1 cellular context compared by ENCODE assay signal in genomic region chr6:14270925-14271791, GRCh38.
TF ChIP-seq lines count a peak whose summit lies in the region.

No MANE protein-coding gene starts in this region.

TF ChIP-seq in K562, 482 proteins besides CTCF, POLR2A, EP300 and RAD21 (continued from another document and continues in another):
- TF ChIP-seq JUND (IDR thresholded peaks at IDR 0.05; ENCODE audit: borderline replicate concordance, low read depth, low read length) (peak; percentile 77; the same call in 1 of the 2 replicates), JUND (tag; IDR thresholded peaks at IDR 0.05; ENCODE audit: borderline replicate concordance, low read depth, low read length) (peak; percentile 81; the same call in 2 of the 3 replicates), ZNF124 (CRISPR knock-in tag; IDR thresholded peaks at IDR 0.05) (no peak), USF1 (CRISPR knock-in tag; IDR thresholded peaks at IDR 0.05) (no peak), HES1 (IDR thresholded peaks at IDR 0.05; ENCODE audit: low read depth) (no peak), DNMT1 (IDR thresholded peaks at IDR 0.05) (no peak), MAZ (CRISPR knock-in tag; conservative IDR thresholded peaks at IDR 0.05 in 1 of 2, IDR thresholded peaks at IDR 0.05 in 1 of 2) (peak; percentile 13 to 23; a peak in 1 of 4 replicates), FOXP4 (CRISPR knock-in tag; IDR thresholded peaks at IDR 0.05; ENCODE audit: borderline replicate concordance) (no peak), DPF2 (IDR thresholded peaks at IDR 0.05) (peak; percentile 75), ATF4 (CRISPR knock-in tag; IDR thresholded peaks at IDR 0.05) (no peak), ZNF561 (CRISPR knock-in tag; conservative IDR thresholded peaks at IDR 0.05) (no peak), MTA3 (IDR thresholded peaks at IDR 0.05; ENCODE audit: borderline replicate concordance) (0 out of 2 replicates have a peak, but pooled peaks have one; percentile 26), SMARCE1 (IDR thresholded peaks at IDR 0.05) (peak; percentile 54; the same call in 1 of the 2 replicates), ATF3 (IDR thresholded peaks at IDR 0.05) (peak; percentile 75), ATF3 (CRISPR knock-in tag; conservative IDR thresholded peaks at IDR 0.05) (no peak), ZBTB34 (CRISPR knock-in tag; IDR thresholded peaks at IDR 0.05) (no peak), CBFA2T3 (IDR thresholded peaks at IDR 0.05) (peak; percentile 77), HOXB6 (CRISPR knock-in tag; IDR thresholded peaks at IDR 0.05; ENCODE audit: borderline replicate concordance) (no peak), ZBTB9 (CRISPR knock-in tag; IDR thresholded peaks at IDR 0.05) (no peak), BRF2 (IDR thresholded peaks at IDR 0.05; ENCODE audit: borderline replicate concordance, insufficient read depth, insufficient read length) (no peak), HIVEP1 (CRISPR knock-in tag; IDR thresholded peaks at IDR 0.05) (no peak), E2F4 (CRISPR knock-in tag; IDR thresholded peaks at IDR 0.05; ENCODE audit: low read depth) (no peak), PCBP1 (IDR thresholded peaks at IDR 0.05; ENCODE audit: low read depth, low read length, poor library complexity, severe bottlenecking) (no peak), NCOR1 (IDR thresholded peaks at IDR 0.05) (peak; percentile 32; the same call in 1 of the 2 replicates), MAFF (IDR thresholded peaks at IDR 0.05; ENCODE audit: low read length) (peak; percentile 42; the same call in 1 of the 2 replicates), IRF1 (CRISPR knock-in tag; IDR thresholded peaks at IDR 0.05; ENCODE audit: borderline replicate concordance) (no peak), MXD1 (CRISPR knock-in tag; IDR thresholded peaks at IDR 0.05; ENCODE audit: borderline replicate concordance, poor library complexity, severe bottlenecking) (no peak), ZNF592 (IDR thresholded peaks at IDR 0.05) (peak; percentile 32; the same call in 1 of the 2 replicates), C11orf30 (IDR thresholded peaks at IDR 0.05; ENCODE audit: low read depth) (peak; percentile 66), MAFG (tag; conservative IDR thresholded peaks at IDR 0.05) (peak; percentile 46; the same call in 1 of the 2 replicates), ATF1 (CRISPR knock-in tag; IDR thresholded peaks at IDR 0.05) (no peak), ATF1 (tag; IDR thresholded peaks at IDR 0.05) (0 out of 2 replicates have a peak, but pooled peaks have one; percentile 31), TRIM24 (IDR thresholded peaks at IDR 0.05) (peak in 1 of 2 experiments; percentile 53; a peak in 2 of 4 replicates), SIN3B (IDR thresholded peaks at IDR 0.05; ENCODE audit: low read depth) (no peak), MCM3 (IDR thresholded peaks at IDR 0.05) (no peak), ZNF79 (CRISPR knock-in tag; IDR thresholded peaks at IDR 0.05; ENCODE audit: low read depth) (no peak), XRCC5 (IDR thresholded peaks at IDR 0.05; ENCODE audit: low read depth, low read length) (peak; percentile 54; the same call in 1 of the 2 replicates), ZNF316 (IDR thresholded peaks at IDR 0.05) (peak; percentile 84), GABPA (tag; conservative IDR thresholded peaks at IDR 0.05; ENCODE audit: low read depth) (no peak), ARID2 (IDR thresholded peaks at IDR 0.05) (no peak), ATF7 (IDR thresholded peaks at IDR 0.05) (peak; percentile 50; the same call in 1 of the 2 replicates), NFIC (IDR thresholded peaks at IDR 0.05) (peak; percentile 15; the same call in 1 of the 2 replicates), ZNF24 (IDR thresholded peaks at IDR 0.05) (no peak), KLF16 (IDR thresholded peaks at IDR 0.05) (no peak), ZEB2 (IDR thresholded peaks at IDR 0.05) (0 out of 2 replicates have a peak, but pooled peaks have one; percentile 20), SMARCA4 (IDR thresholded peaks at IDR 0.05) (peak; percentile 68), ZNF644 (tag; IDR thresholded peaks at IDR 0.05; ENCODE audit: low read depth) (no peak), TFAP4 (CRISPR knock-in tag; IDR thresholded peaks at IDR 0.05; ENCODE audit: borderline replicate concordance) (peak; percentile 54; the same call in 1 of the 2 replicates), ZSCAN29 (IDR thresholded peaks at IDR 0.05) (no peak), SP1 (CRISPR knock-in tag; IDR thresholded peaks at IDR 0.05) (no peak), ZNF778 (CRISPR knock-in tag; IDR thresholded peaks at IDR 0.05) (no peak), ZNF717 (CRISPR knock-in tag; IDR thresholded peaks at IDR 0.05) (no peak), FOSL1 (tag; conservative IDR thresholded peaks at IDR 0.05) (peak; percentile 89), ETV6 (IDR thresholded peaks at IDR 0.05; ENCODE audit: borderline replicate concordance in 1 of 2, low read depth in 2 of 2, low read length in 1 of 2) (no peak), ETV6 (CRISPR knock-in tag; IDR thresholded peaks at IDR 0.05; ENCODE audit: borderline replicate concordance) (no peak)
